In the genomic region with DNA sequence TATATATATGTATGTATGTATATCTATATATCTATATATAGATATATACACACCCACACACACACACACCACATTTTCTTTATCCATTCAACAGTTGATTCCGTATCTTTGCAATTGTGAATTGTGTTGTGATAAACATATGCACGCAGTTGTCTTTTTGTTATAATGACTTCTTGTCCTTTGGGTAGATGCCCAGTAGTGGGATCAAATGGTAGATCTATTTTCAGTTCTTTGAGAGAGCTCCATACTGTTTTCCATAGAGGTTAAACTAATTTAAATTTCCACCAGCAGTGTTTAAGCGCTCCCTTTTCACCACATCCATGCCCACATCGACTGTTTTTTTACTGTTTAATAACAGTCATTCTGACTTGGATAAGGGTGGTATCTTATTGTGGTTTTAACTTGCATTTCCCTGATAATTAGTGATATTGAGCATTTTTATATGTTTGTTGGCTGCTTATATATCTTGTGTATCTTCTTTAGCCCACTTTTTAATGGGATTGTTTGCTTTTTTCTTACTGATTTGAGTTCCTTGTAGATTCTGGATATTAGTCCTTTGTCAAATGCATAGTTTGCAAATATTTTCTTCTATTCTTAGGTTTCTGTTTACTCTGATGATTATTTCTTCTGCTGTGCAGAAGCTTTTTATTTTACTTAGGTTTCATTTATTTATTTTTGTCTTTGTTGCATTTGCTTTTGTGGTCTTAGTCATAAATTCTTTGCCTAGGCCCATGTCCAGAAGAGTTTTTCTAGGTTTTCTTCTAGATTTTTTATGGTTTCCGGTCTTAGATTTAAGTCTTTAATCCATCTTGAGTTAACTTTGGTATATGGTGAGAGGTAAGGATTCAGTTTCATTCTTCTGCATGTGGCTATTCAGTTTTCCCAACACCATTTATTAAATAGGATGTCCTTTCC, we compare ENCODE assay signal across 22 cellular contexts.
"Had no signal": no experiment of that assay in that cellular context is flagged by ENCODE, and none has a peak within 500 bp of the region (broad histone marks: within the 10 kb centered on the region; RNA-seq: fewer than 3 reads in every experiment).

No MANE protein-coding gene starts in this region.

- H3K4me1 Mint-ChIP-seq: naive B cell had no signal

- H3K4me1 ChIP-seq: pancreas had no signal

- H3K36me3 ChIP-seq: esophagus muscularis mucosa had no signal

- H2AFZ ChIP-seq: hepatocyte had no signal

- H3K4me2 ChIP-seq: hepatocyte had no signal

- ATAC-seq: effector memory CD8-positive, alpha-beta T cell; left colon; pancreas; sciatic nerve had no signal

- H3K9me3 Mint-ChIP-seq: nephron had no signal

- H3K27me3 ChIP-seq: esophagus muscularis mucosa, hepatocyte, pancreas, stomach had no signal

- H3K27ac ChIP-seq: epithelial cell of prostate, esophagus muscularis mucosa, hepatocyte, pancreas, skin epidermis had no signal

- H3K36me3 Mint-ChIP-seq: naive B cell had no signal

- H3K27ac Mint-ChIP-seq: effector memory CD8-positive, alpha-beta T cell; naive B cell; nephron; progenitor cell of endocrine pancreas had no signal

- H3K4me3 Mint-ChIP-seq: dendritic cell treated with granulocyte-macrophage colony-stimulating factor and Interleukin-4, amounts not matched to agents 40 ng/mL and 50 ng/mL, for 4 days; effector memory CD8-positive, alpha-beta T cell; naive B cell; nephron had no signal

- H3K4me3 ChIP-seq: esophagus muscularis mucosa, hepatocyte, pancreas, skin epidermis, stomach had no signal

- H3K27me3 Mint-ChIP-seq: effector memory CD8-positive, alpha-beta T cell; progenitor cell of endocrine pancreas had no signal

- DNase-seq: effector memory CD8-positive, alpha-beta T cell; foreskin fibroblast; head of caudate nucleus; left colon; mesendoderm; naive B cell; occipital lobe; pancreas; stimulated activated CD4-positive, alpha-beta T cell treated with anti-CD3 and anti-CD28 coated beads, Interleukin-12 subunit alpha, Interleukin-12 subunit beta, amount 100 ng/mL, for 4 hours; stimulated activated naive CD4-positive, alpha-beta T cell; stomach; trophoblast cell had no signal

- H3K9me3 ChIP-seq: esophagus muscularis mucosa, pancreas, stomach had no signal

- FAIRE-seq: colon, urothelium cell line had no signal
